Comparison of ENCODE assay signal across 8 cellular contexts in the genomic region with DNA sequence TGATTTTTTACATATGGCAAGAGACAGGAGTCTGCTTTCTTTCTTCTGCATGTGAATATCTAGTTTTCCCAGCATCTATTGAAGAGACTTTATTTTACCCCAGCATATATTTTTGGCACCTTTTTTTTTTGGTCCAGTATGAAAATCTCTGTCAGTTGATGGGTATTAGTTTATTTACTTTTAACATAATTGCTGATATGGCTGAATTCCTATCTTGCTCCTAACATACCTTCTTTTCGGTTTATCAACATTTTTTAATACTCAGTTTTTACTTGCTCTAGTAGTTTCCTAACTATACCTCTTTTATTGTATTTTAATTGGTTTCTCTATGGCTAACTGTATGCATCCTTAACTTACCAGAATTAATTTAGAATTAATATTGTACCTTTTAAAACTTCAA.
"Had no signal": no experiment of that assay in that cellular context is flagged by ENCODE, and none has a peak within 500 bp of the region (broad histone marks: within the 10 kb centered on the region; RNA-seq: fewer than 3 reads in every experiment).

No MANE protein-coding gene starts in this region.

- H2AFZ ChIP-seq: GM23248 had no signal

- H3K9me3 ChIP-seq: HAP-1 had no signal

- ATAC-seq: HCT116 had no signal

- H3K4me1 ChIP-seq: HAP-1 had no signal

- H3K27ac ChIP-seq: GM23248, HL-60 had no signal

- H3K4me3 ChIP-seq: GM23248, HAP-1 had no signal

- H3K9ac ChIP-seq: GM23248 had no signal

- H3K36me3 ChIP-seq: HAP-1 had no signal

- DNase-seq: GM23248, GOT3, H7, HFFc6, KG1 had no signal
